In genomic region chr3:139281512-139282196, GRCh38 we compare ENCODE assay signal across 16 cellular contexts.
DNase-seq lines count a peak whose midpoint lies in the region; ATAC-seq and TF ChIP-seq lines count a peak whose summit lies in the region.
"Had no signal": no experiment of that assay in that cellular context is flagged by ENCODE, and none has a peak within 500 bp of the region (broad histone marks: within the 10 kb centered on the region; RNA-seq: fewer than 3 reads in every experiment).

No MANE protein-coding gene starts in this region.

- H3K9me3 ChIP-seq in left ventricle myocardium inferior (replicated peaks) = peaks cover 11% of the 10 kb centered on the region
- H3K9me3 ChIP-seq: upper lobe of left lung had no signal

- intact Hi-C loops in Right ventricle myocardium inferior (cut with DNase I) (no loop called here), left ventricle myocardium inferior (cut with micrococcal nuclease) (no loop called here), dorsolateral prefrontal cortex (cut with DNase I) (no loop called here)

- DNase-seq in Right ventricle myocardium inferior (ENCODE audit: missing footprints) (no peak), left ventricle myocardium inferior (no peak), NCI-H2171 treated with DMSO at 0.1 percent for 48 hours (lab: John Stamatoyannopoulos, UW) (peak; percentile 85), dorsolateral prefrontal cortex (peak in 9 of 10 donors; percentile 40 to 65 (median 50)), SW480 (ENCODE audit: low spot score) (no peak), T-cell (no peak)
- DNase-seq: activated naive CD4-positive, alpha-beta T cell treated with anti-CD3 and anti-CD28 coated beads for 36 hours; cerebellar nuclear complex; DMS79 treated with DMSO at 0.1 percent for 48 hours; NCI-H526; SHP77 treated with DMSO at 0.1 percent for 48 hours; stimulated activated CD8-positive, alpha-beta memory T cell treated with anti-CD3 and anti-CD28 coated beads, Interleukin-4, amount 100 ng/mL, for 48 hours; upper lobe of left lung had no signal

- no peak overlapping the region for H3K4me3 Mint-ChIP-seq in T-cell
- H3K4me3 Mint-ChIP-seq: activated naive CD4-positive, alpha-beta T cell treated with anti-CD3 and anti-CD28 coated beads for 36 hours; GM23338 had no signal

- H3K27ac Mint-ChIP-seq in T-cell = no peak overlapping the region
- H3K27ac Mint-ChIP-seq: activated naive CD4-positive, alpha-beta T cell treated with anti-CD3 and anti-CD28 coated beads for 36 hours; GM23338 had no signal

- H3K27me3 Mint-ChIP-seq in T-cell = peaks cover 12 to 13% of the 10 kb centered on the region in 2 donors

- H3K9me3 Mint-ChIP-seq in T-cell = no peaks in the 10 kb centered on the region
- H3K9me3 Mint-ChIP-seq: activated naive CD4-positive, alpha-beta T cell treated with anti-CD3 and anti-CD28 coated beads for 36 hours had no signal

- H3K4me3 ChIP-seq in left ventricle myocardium inferior (no peak overlapping the region), dorsolateral prefrontal cortex (peak overlapping the region in 46 of 59 donors; percentile 6 to 63 (median 36))
- H3K4me3 ChIP-seq: GM23338, upper lobe of left lung had no signal

- H3K27ac ChIP-seq in left ventricle myocardium inferior (replicated peaks) (no peak overlapping the region), dorsolateral prefrontal cortex (peak overlapping the region in 41 of 59 donors; percentile 15 to 78 (median 56)), temporal lobe (ENCODE audit: low read depth, low read length) (peak overlapping the region; percentile 51)
- H3K27ac ChIP-seq: upper lobe of left lung had no signal

- TF ChIP-seq CTCF in left ventricle myocardium inferior (IDR thresholded peaks at IDR 0.05; ENCODE audit: borderline replicate concordance) (no peak), dorsolateral prefrontal cortex (IDR thresholded peaks at IDR 0.05 in 54 of 56, conservative IDR thresholded peaks at IDR 0.05 in 2 of 56; ENCODE audit: low read depth in 1 of 56, partially characterized antibody in 56 of 56) (no peak)

- peaks cover 4% of the 10 kb centered on the region for H3K27me3 ChIP-seq in left ventricle myocardium inferior (ENCODE audit: low read depth)
- H3K27me3 ChIP-seq in dorsolateral prefrontal cortex = no peaks in the 10 kb centered on the region
- H3K27me3 ChIP-seq: upper lobe of left lung had no signal

- no peaks in the 10 kb centered on the region for H3K36me3 ChIP-seq in left ventricle myocardium inferior
- H3K36me3 ChIP-seq: upper lobe of left lung had no signal

- no peaks in the 10 kb centered on the region for H3K4me1 Mint-ChIP-seq in T-cell
- H3K4me1 Mint-ChIP-seq: GM23338 had no signal

- POLR2A ChIA-PET in T-cell (lab: Charles Lee) = no interaction called here

- ATAC-seq in Right ventricle myocardium inferior = peak; percentile 41
- no peak for ATAC-seq in HG02885 (IDR thresholded peaks at IDR 0.05; ENCODE audit: poor library complexity, unreplicated experiment)
- ATAC-seq in T-cell (replicated peaks in 1 of 4) = no peak
- ATAC-seq: GM23338 had no signal

- H3K36me3 Mint-ChIP-seq in T-cell = no peaks in the 10 kb centered on the region

- peaks cover 22% of the 10 kb centered on the region for H3K4me1 ChIP-seq in left ventricle myocardium inferior
- H3K4me1 ChIP-seq: upper lobe of left lung had no signal

- CTCF ChIA-PET in T-cell (lab: Charles Lee) = no interaction called here

Comparison
In these comparisons a context has a peak if more than half of its experiments do, and no peak if none do; other contexts are left out.
1. DNase-seq: peak in NCI-H2171 treated with DMSO at 0.1 percent for 48 hours (single experiment) and dorsolateral prefrontal cortex (9 of 10); none in Right ventricle myocardium inferior (single experiment), left ventricle myocardium inferior (single experiment), SW480 (single experiment) and T-cell (0 of 34).